8 cellular contexts compared by ENCODE assay signal in the genomic region with DNA sequence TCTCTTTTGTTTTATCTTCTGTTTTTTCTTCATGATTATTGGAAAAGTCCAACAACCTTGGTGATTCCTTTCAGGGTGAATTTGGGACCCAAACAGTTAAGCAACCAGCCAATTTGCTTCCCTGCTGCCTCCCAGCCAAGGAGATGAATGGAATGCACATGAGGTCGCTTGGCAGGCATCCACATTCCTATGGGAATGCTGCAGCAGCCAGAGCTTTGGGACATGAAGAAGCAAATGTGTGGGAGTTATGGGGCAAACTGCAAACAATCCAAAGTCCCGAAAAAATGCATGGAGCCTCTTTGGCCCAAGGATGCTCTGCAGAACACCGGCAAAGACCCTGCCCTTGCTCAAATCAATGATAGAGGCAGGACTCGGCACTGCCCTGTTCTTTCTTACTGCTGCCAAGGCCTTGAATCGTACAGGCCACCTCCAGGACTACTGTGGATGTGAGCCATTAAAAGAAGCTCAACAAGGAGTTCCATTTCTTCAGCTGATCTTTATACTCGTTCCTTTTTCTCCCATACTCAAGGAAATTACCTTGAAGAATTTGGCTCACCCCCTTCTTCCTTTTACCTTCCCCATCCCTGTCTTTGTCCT.
DNase-seq lines count a peak whose midpoint lies in the region; ATAC-seq and TF ChIP-seq lines count a peak whose summit lies in the region.

No MANE protein-coding gene starts in this region.

- H3K4me1 ChIP-seq in HUES64 (ENCODE audit: insufficient read depth, low read length) (peaks cover 21% of the 10 kb centered on the region), thyroid gland (peaks cover 4 to 9% of the 10 kb centered on the region in 2 donors)

- H3K4me3 ChIP-seq in HUES64 (ENCODE audit: low read length) (no peak overlapping the region), kidney epithelial cell (ENCODE audit: low read depth, low read length) (no peak overlapping the region), thyroid gland (replicated peaks in 1 of 3) (no peak overlapping the region)

- H3K36me3 ChIP-seq in HUES64 (ENCODE audit: insufficient read depth, low read length) (no peaks in the 10 kb centered on the region), kidney epithelial cell (ENCODE audit: control insufficient read depth, insufficient read depth, low read length) (no peaks in the 10 kb centered on the region), thyroid gland (no peaks in the 10 kb centered on the region)

- H3K27ac Mint-ChIP-seq in chondrocyte (ENCODE audit: unreplicated experiment), result peak overlapping the region; percentile 92
- H3K27ac Mint-ChIP-seq in activated T-cell treated with anti-CD3 and anti-CD28 coated beads, Interleukin-2, amount 50 U/mL, for 24 hours, result no peak overlapping the region
- no peak overlapping the region for H3K27ac Mint-ChIP-seq in T-helper 2 cell treated with Interferon-gamma antibody and Interleukin-4, amounts not matched to agents 5 μg/mL and 100 μg/mL, for 36 hours

- H3K9ac ChIP-seq in HUES64 (ENCODE audit: low read depth, low read length), result no peak overlapping the region

- H3K27ac ChIP-seq in HUES64 (ENCODE audit: low read depth, low read length) (peak overlapping the region; percentile 56; the same call in 1 of the 2 replicates), thyroid gland (peak overlapping the region in 1 of 3 donors; percentile 43)

- no peaks in the 10 kb centered on the region for H3K27me3 ChIP-seq in HUES64 (ENCODE audit: insufficient read depth, low read length)
- H3K27me3 ChIP-seq in kidney epithelial cell (ENCODE audit: control insufficient read depth, insufficient read depth, low read length), result no peaks in the 10 kb centered on the region
- no peaks in the 10 kb centered on the region for H3K27me3 ChIP-seq in thyroid gland

- TF ChIP-seq CTCF in chondrocyte (IDR thresholded peaks at IDR 0.05) (no peak), kidney epithelial cell (IDR thresholded peaks at IDR 0.05; ENCODE audit: insufficient read depth, low read length, poor library complexity, severe bottlenecking) (no peak), thyroid gland (IDR thresholded peaks at IDR 0.05) (no peak)

- peaks cover 11% of the 10 kb centered on the region for H3K9me3 Mint-ChIP-seq in chondrocyte (ENCODE audit: low read depth)
- peaks cover 6% of the 10 kb centered on the region for H3K9me3 Mint-ChIP-seq in activated T-cell treated with anti-CD3 and anti-CD28 coated beads, Interleukin-2, amount 50 U/mL, for 24 hours
- H3K9me3 Mint-ChIP-seq in T-helper 2 cell treated with Interferon-gamma antibody and Interleukin-4, amounts not matched to agents 5 μg/mL and 100 μg/mL, for 36 hours, result no peaks in the 10 kb centered on the region

- H3K27me3 Mint-ChIP-seq in chondrocyte (ENCODE audit: low read depth), result no peaks in the 10 kb centered on the region
- H3K27me3 Mint-ChIP-seq in activated T-cell treated with anti-CD3 and anti-CD28 coated beads, Interleukin-2, amount 50 U/mL, for 24 hours, result peaks cover 50% of the 10 kb centered on the region
- H3K27me3 Mint-ChIP-seq in T-helper 2 cell treated with Interferon-gamma antibody and Interleukin-4, amounts not matched to agents 5 μg/mL and 100 μg/mL, for 36 hours (ENCODE audit: low read depth), result peaks cover 2% of the 10 kb centered on the region

- no peak for ATAC-seq in HG03521 (IDR thresholded peaks at IDR 0.05; ENCODE audit: unreplicated experiment)

- no peak overlapping the region for H3K4me3 Mint-ChIP-seq in chondrocyte (ENCODE audit: unreplicated experiment)
- no peak overlapping the region for H3K4me3 Mint-ChIP-seq in activated T-cell treated with anti-CD3 and anti-CD28 coated beads, Interleukin-2, amount 50 U/mL, for 24 hours
- H3K4me3 Mint-ChIP-seq in T-helper 2 cell treated with Interferon-gamma antibody and Interleukin-4, amounts not matched to agents 5 μg/mL and 100 μg/mL, for 36 hours, result no peak overlapping the region

- H3K9me3 ChIP-seq in HUES64 (ENCODE audit: insufficient read depth, low read depth, low read length), result peaks cover 6% of the 10 kb centered on the region; the same call in 1 of the 2 replicates
- H3K9me3 ChIP-seq in thyroid gland, result no peaks in the 10 kb centered on the region

- no peaks in the 10 kb centered on the region for H3K36me3 Mint-ChIP-seq in chondrocyte (ENCODE audit: low read depth)
- H3K36me3 Mint-ChIP-seq in activated T-cell treated with anti-CD3 and anti-CD28 coated beads, Interleukin-2, amount 50 U/mL, for 24 hours (ENCODE audit: low read depth), result no peaks in the 10 kb centered on the region
- no peaks in the 10 kb centered on the region for H3K36me3 Mint-ChIP-seq in T-helper 2 cell treated with Interferon-gamma antibody and Interleukin-4, amounts not matched to agents 5 μg/mL and 100 μg/mL, for 36 hours (ENCODE audit: low read depth)

- intact Hi-C loops in thyroid gland (cut with DNase I), result no loop called here

- H3K4me1 Mint-ChIP-seq in chondrocyte (ENCODE audit: low read depth), result peaks cover 66% of the 10 kb centered on the region
- H3K4me1 Mint-ChIP-seq in activated T-cell treated with anti-CD3 and anti-CD28 coated beads, Interleukin-2, amount 50 U/mL, for 24 hours (ENCODE audit: low read depth), result no peaks in the 10 kb centered on the region
- no peaks in the 10 kb centered on the region for H3K4me1 Mint-ChIP-seq in T-helper 2 cell treated with Interferon-gamma antibody and Interleukin-4, amounts not matched to agents 5 μg/mL and 100 μg/mL, for 36 hours (ENCODE audit: low read depth)

- TF ChIP-seq POLR2A in thyroid gland (IDR thresholded peaks at IDR 0.05), result no peak

- 44% methylated on average over 6 of the region's 6 CpGs for WGBS in HUES64
- 23 to 33% methylated on average over 6 of the region's 6 CpGs for WGBS in thyroid gland, 2 donors

- DNase-seq in chondrocyte (ENCODE audit: low spot score) (no peak), kidney epithelial cell (ENCODE audit: low read depth) (peak; percentile 71), thyroid gland (peak; percentile 67 to 78)
- no peak for DNase-seq in activated T-cell treated with anti-CD3 and anti-CD28 coated beads, Interleukin-2, amount 50 U/mL, for 24 hours
- no peak for DNase-seq in T-helper 2 cell treated with Interferon-gamma antibody and Interleukin-4, amounts not matched to agents 5 μg/mL and 100 μg/mL, for 36 hours (ENCODE audit: low spot score)
- DNase-seq in stimulated activated naive CD4-positive, alpha-beta T cell (lab: John Stamatoyannopoulos, UW), result no peak

Comparison
In these comparisons a context has a peak if more than half of its experiments do, and no peak if none do; other contexts are left out.
1. DNase-seq: peak in kidney epithelial cell (single experiment) and thyroid gland (2 of 2); none in chondrocyte (single experiment), activated T-cell treated with anti-CD3 and anti-CD28 coated beads, Interleukin-2, amount 50 U/mL, for 24 hours (single experiment), T-helper 2 cell treated with Interferon-gamma antibody and Interleukin-4, amounts not matched to agents 5 μg/mL and 100 μg/mL, for 36 hours (single experiment) and stimulated activated naive CD4-positive, alpha-beta T cell (0 of 6).